21 cellular contexts compared by ENCODE assay signal in genomic region chr17:75824050-75824552, GRCh38. TPM values are rescaled to one million over a fixed set of nuclear protein-coding genes. Genes with fewer than 3 reads are reported as not detected.
DNase-seq lines count a peak whose midpoint lies in the region; ATAC-seq, FAIRE-seq and TF ChIP-seq lines count a peak whose summit lies in the region.
"Had no signal": no experiment of that assay in that cellular context is flagged by ENCODE, and none has a peak within 500 bp of the region (broad histone marks: within the 10 kb centered on the region; RNA-seq: fewer than 3 reads in every experiment).

No MANE protein-coding gene starts in this region.

- H4K8ac ChIP-seq in IMR-90 (ENCODE audit: low read depth in 2 of 2, low read length in 2 of 2): no peak overlapping the region

- TF ChIP-seq POLR2A in IMR-90 (IDR thresholded peaks at IDR 0.05; ENCODE audit: low read depth, low read length) (no peak), GM12891 (IDR thresholded peaks at IDR 0.05; ENCODE audit: low read depth, low read length) (no peak)

- H4K20me1 ChIP-seq in IMR-90 (ENCODE audit: insufficient read depth, low read length): no peaks in the 10 kb centered on the region

- 100% methylated on average over 3 of the region's 13 CpGs; no CpG with 5 or more reads in 1 of the 2 experiments for WGBS in IMR-90 (ENCODE audit: extremely low coverage in 2 of 2, insufficient read length in 1 of 2), 2 experiments

- no peak overlapping the region for H3K27ac ChIP-seq in IMR-90 (ENCODE audit: insufficient read depth, low read length)
- H3K27ac ChIP-seq: KMS-11 had no signal

- peaks cover 49% of the 10 kb centered on the region for H3K36me3 ChIP-seq in IMR-90 (ENCODE audit: control insufficient read depth, insufficient read depth, low read length)

- no peak for TF ChIP-seq CTCF in IMR-90 (conservative IDR thresholded peaks at IDR 0.05; ENCODE audit: low read depth, low read length)

- FAIRE-seq in GM12891 (lab: Jason Lieb, UNC): no peak
- FAIRE-seq: G401.6, H54 had no signal

- H2AK9ac ChIP-seq in IMR-90 (replicated peaks; ENCODE audit: low read depth, low read length, poor library complexity): peak overlapping the region; percentile 72

- H3K23ac ChIP-seq in IMR-90 (ENCODE audit: low read depth, low read length): no peak overlapping the region

- H2AK5ac ChIP-seq in IMR-90 (ENCODE audit: low read depth, low read length): no peak overlapping the region

- no peak overlapping the region for H2AFZ ChIP-seq in IMR-90 (replicated peaks; ENCODE audit: low read length, poor library complexity)

- no peak for TF ChIP-seq RAD21 in IMR-90 (IDR thresholded peaks at IDR 0.05; ENCODE audit: low read length)

- no peak overlapping the region for H3K9ac ChIP-seq in IMR-90 (ENCODE audit: low read depth, low read length)
- H3K9ac ChIP-seq: KMS-11 had no signal

- no TSS peak for BruUV-seq in IMR-90 (replicated peaks; lab: Mats Ljungman, UMichigan)

- H3K36me3 Mint-ChIP-seq in activated T-cell treated with anti-CD3 and anti-CD28 coated beads, Interleukin-2, amount 50 U/mL, for 24 hours (ENCODE audit: low read depth): peaks cover 76% of the 10 kb centered on the region
- H3K36me3 Mint-ChIP-seq in stimulated activated effector memory CD8-positive, alpha-beta T cell treated with anti-CD3 and anti-CD28 coated beads, Interleukin-12 subunit alpha, Interleukin-12 subunit beta, amount 100 ng/mL, for 72 hours: peaks cover 85% of the 10 kb centered on the region

- H3K4me3 ChIP-seq in IMR-90 (ENCODE audit: insufficient read depth, low read depth, low read length): no peak overlapping the region

- no peak overlapping the region for H3K18ac ChIP-seq in IMR-90 (ENCODE audit: low read depth, low read length)

- in situ Hi-C loops in IMR-90 (cut with MboI; ENCODE audit: low sequenced_read_pairs): no loop called here

- no peaks in the 10 kb centered on the region; the same call in 1 of the 2 replicates for H3K4me1 ChIP-seq in IMR-90 (ENCODE audit: control insufficient read depth, insufficient read depth, low read length)

- H3K27me3 Mint-ChIP-seq in activated T-cell treated with anti-CD3 and anti-CD28 coated beads, Interleukin-2, amount 50 U/mL, for 24 hours: no peaks in the 10 kb centered on the region
- H3K27me3 Mint-ChIP-seq: B cell had no signal

- no peak overlapping the region for H3K4me2 ChIP-seq in IMR-90 (ENCODE audit: low read depth, low read length)
- H3K4me2 ChIP-seq: KMS-11 had no signal

- no peak overlapping the region for H2BK20ac ChIP-seq in IMR-90 (ENCODE audit: low read depth, low read length)

- H3K9me1 ChIP-seq in IMR-90 (ENCODE audit: insufficient read depth, low read length): no peaks in the 10 kb centered on the region

- dilution Hi-C loops in IMR-90 (cut with HindIII; ENCODE audit: low sequenced_read_pairs, unreplicated experiment): no loop called here

- H3K27ac Mint-ChIP-seq in activated T-cell treated with anti-CD3 and anti-CD28 coated beads, Interleukin-2, amount 50 U/mL, for 24 hours: peak overlapping the region; percentile 40
- peak overlapping the region; percentile 88 for H3K27ac Mint-ChIP-seq in stimulated activated effector memory CD8-positive, alpha-beta T cell treated with anti-CD3 and anti-CD28 coated beads, Interleukin-12 subunit alpha, Interleukin-12 subunit beta, amount 100 ng/mL, for 72 hours
- H3K27ac Mint-ChIP-seq: B cell, HFFc6 had no signal

- H3K27me3 ChIP-seq in IMR-90 (ENCODE audit: control insufficient read depth, insufficient read depth, low read length): no peaks in the 10 kb centered on the region

- H2BK5ac ChIP-seq in IMR-90 (ENCODE audit: low read depth, low read length, poor library complexity, severe bottlenecking): no peak overlapping the region

- DNase-seq in activated T-cell treated with anti-CD3 and anti-CD28 coated beads, Interleukin-2, amount 50 U/mL, for 24 hours: no peak
- DNase-seq in activated T-cell treated with anti-CD3 and anti-CD28 coated beads, Interleukin-2, amount 50 U/mL, for 1 hour: no peak
- DNase-seq in IMR-90 (no peak), cerebellum (ENCODE audit: low spot score) (peak; percentile 73), AG08395 (ENCODE audit: low spot score) (no peak), GM12891 (ENCODE audit: insufficient read length, low spot score) (no peak), retina (no peak)
- no peak for DNase-seq in stimulated activated effector memory CD8-positive, alpha-beta T cell treated with anti-CD3 and anti-CD28 coated beads, Interleukin-12 subunit alpha, Interleukin-12 subunit beta, amount 100 ng/mL, for 72 hours (ENCODE audit: low spot score in 2 of 2)
- DNase-seq: 8988T, DMS 273 treated with DMSO at 0.1 percent for 48 hours, DND-41, HFFc6, MV-4-11, NCI-H1694 treated with DMSO at 0.1 percent for 48 hours, NCI-H2227 treated with DMSO at 0.1 percent for 48 hours, NCI-H524 had no signal

- H3K79me1 ChIP-seq in IMR-90 (ENCODE audit: low read depth in 1 of 2, low read length in 2 of 2): no peaks in the 10 kb centered on the region

- no peak overlapping the region for H3K14ac ChIP-seq in IMR-90 (replicated peaks; ENCODE audit: low read depth, low read length)

- H2BK15ac ChIP-seq in IMR-90 (ENCODE audit: low read depth, low read length): no peak overlapping the region

- H2BK120ac ChIP-seq in IMR-90 (ENCODE audit: low read depth, low read length): no peak overlapping the region

- H3K4ac ChIP-seq in IMR-90 (ENCODE audit: low read depth, low read length): no peak overlapping the region

- POLR2A ChIA-PET in IMR-90 (lab: Charles Lee; ENCODE audit: unreplicated experiment): no interaction called here

- H4K91ac ChIP-seq in IMR-90 (ENCODE audit: insufficient read depth, low read depth, low read length): no peak overlapping the region

- no peak for ATAC-seq in IMR-90 (ENCODE audit: low read depth)
- ATAC-seq in stimulated activated effector memory CD8-positive, alpha-beta T cell treated with anti-CD3 and anti-CD28 coated beads, Interleukin-12 subunit alpha, Interleukin-12 subunit beta, amount 100 ng/mL, for 72 hours: no peak

- H4K5ac ChIP-seq in IMR-90 (ENCODE audit: low read depth, low read length): no peak overlapping the region

- CTCF ChIA-PET in IMR-90 (lab: Yijun Ruan, JAX): no interaction called here

- H3K9me3 ChIP-seq in IMR-90 (ENCODE audit: control insufficient read depth, insufficient read depth, low read length): no peaks in the 10 kb centered on the region

- no peaks in the 10 kb centered on the region for H3K9me3 Mint-ChIP-seq in activated T-cell treated with anti-CD3 and anti-CD28 coated beads, Interleukin-2, amount 50 U/mL, for 24 hours
- no peaks in the 10 kb centered on the region for H3K9me3 Mint-ChIP-seq in stimulated activated effector memory CD8-positive, alpha-beta T cell treated with anti-CD3 and anti-CD28 coated beads, Interleukin-12 subunit alpha, Interleukin-12 subunit beta, amount 100 ng/mL, for 72 hours
- H3K9me3 Mint-ChIP-seq: HFFc6 had no signal

- peaks cover 38% of the 10 kb centered on the region for H3K4me1 Mint-ChIP-seq in activated T-cell treated with anti-CD3 and anti-CD28 coated beads, Interleukin-2, amount 50 U/mL, for 24 hours (ENCODE audit: low read depth)
- H3K4me1 Mint-ChIP-seq in stimulated activated effector memory CD8-positive, alpha-beta T cell treated with anti-CD3 and anti-CD28 coated beads, Interleukin-12 subunit alpha, Interleukin-12 subunit beta, amount 100 ng/mL, for 72 hours: peaks cover 29% of the 10 kb centered on the region

- no peak overlapping the region for H3K56ac ChIP-seq in IMR-90 (ENCODE audit: extremely low read depth, insufficient read depth, low read length)

- intact Hi-C loops in IMR-90 (cut with micrococcal nuclease): no loop called here

- H3K4me3 Mint-ChIP-seq in activated T-cell treated with anti-CD3 and anti-CD28 coated beads, Interleukin-2, amount 50 U/mL, for 24 hours: no peak overlapping the region
- H3K4me3 Mint-ChIP-seq in stimulated activated effector memory CD8-positive, alpha-beta T cell treated with anti-CD3 and anti-CD28 coated beads, Interleukin-12 subunit alpha, Interleukin-12 subunit beta, amount 100 ng/mL, for 72 hours: no peak overlapping the region
- H3K4me3 Mint-ChIP-seq: B cell, HFFc6 had no signal

TF ChIP-seq in GM12891, 5 proteins besides CTCF, POLR2A, EP300 and RAD21:
- TF ChIP-seq TAF1 (IDR thresholded peaks at IDR 0.05; ENCODE audit: low read depth, low read length): no peak
- TF ChIP-seq POU2F2 (IDR thresholded peaks at IDR 0.05; ENCODE audit: low read depth, low read length): no peak
- no peak for TF ChIP-seq SPI1 (IDR thresholded peaks at IDR 0.05; ENCODE audit: low read depth, low read length)
- TF ChIP-seq PAX5 (IDR thresholded peaks at IDR 0.05; ENCODE audit: insufficient read depth, low read length, severe bottlenecking): no peak
- TF ChIP-seq POLR2AphosphoS5 (IDR thresholded peaks at IDR 0.05; ENCODE audit: low read depth, low read length): no peak

RNA-seq across cellular contexts. Expression of gene UNC13D, which starts 20.1 kb away (rescaled TPM):
- total RNA-seq in IMR-90 (2012; rRNA removed) (under 0.01 TPM in 1 of 2 replicates, not detected in the other), cerebellum (1.6 TPM)
- 0.31 and 0.52 TPM in 2 replicates for polyA plus RNA-seq in IMR-90 (2012; rRNA removed)
- 0.14 and 1.0 TPM in 2 replicates for polyA plus RNA-seq in IMR-90 (2012; cell fraction: cytosol; rRNA removed)
- 2.1 and 4.2 TPM in 2 replicates for polyA plus RNA-seq in IMR-90 (2012; cell fraction: nucleus; rRNA removed; ENCODE audit: low replicate concordance)
- polyA plus RNA-seq in GM12891 (2012; ENCODE audit: low read depth, missing spikeins): 25.9 TPM
- total RNA-seq: RPMI7951 had no signal

RNA-seq across cellular contexts. Expression of gene WBP2, which starts 31.0 kb away (rescaled TPM):
- total RNA-seq in IMR-90 (2012; rRNA removed) (7.8 and 9.0 TPM in 2 replicates), cerebellum (26.0 TPM)
- polyA plus RNA-seq in IMR-90 (2012; rRNA removed): 35.5 and 36.7 TPM in 2 replicates
- 28.5 and 41.3 TPM in 2 replicates for polyA plus RNA-seq in IMR-90 (2012; cell fraction: cytosol; rRNA removed)
- 54.3 and 84.4 TPM in 2 replicates for polyA plus RNA-seq in IMR-90 (2012; cell fraction: nucleus; rRNA removed; ENCODE audit: low replicate concordance)
- 60.5 TPM for polyA plus RNA-seq in GM12891 (2012; ENCODE audit: low read depth, missing spikeins)

RNA-seq across cellular contexts. Expression of gene UNK, which starts 39.5 kb away (rescaled TPM):
- total RNA-seq in IMR-90 (2012; rRNA removed) (15.4 and 15.8 TPM in 2 replicates), cerebellum (72.0 TPM)
- polyA plus RNA-seq in IMR-90 (2012; rRNA removed): 16.9 and 17.3 TPM in 2 replicates
- 14.3 and 21.3 TPM in 2 replicates for polyA plus RNA-seq in IMR-90 (2012; cell fraction: cytosol; rRNA removed)
- polyA plus RNA-seq in IMR-90 (2012; cell fraction: nucleus; rRNA removed; ENCODE audit: low replicate concordance): 35.1 and 41.8 TPM in 2 replicates
- 20.3 TPM for polyA plus RNA-seq in GM12891 (2012; ENCODE audit: low read depth, missing spikeins)

RNA-seq across cellular contexts. Expression of gene TRIM47, which starts 54.3 kb away (rescaled TPM):
- total RNA-seq in IMR-90 (2012; rRNA removed) (1.4 TPM in 2 replicates), cerebellum (9.9 TPM)
- 7.2 and 7.5 TPM in 2 replicates for polyA plus RNA-seq in IMR-90 (2012; rRNA removed)
- polyA plus RNA-seq in IMR-90 (2012; cell fraction: cytosol; rRNA removed): 5.0 and 7.5 TPM in 2 replicates
- polyA plus RNA-seq in IMR-90 (2012; cell fraction: nucleus; rRNA removed; ENCODE audit: low replicate concordance): 9.3 and 15.7 TPM in 2 replicates
- 1.0 TPM for polyA plus RNA-seq in GM12891 (2012; ENCODE audit: low read depth, missing spikeins)

RNA-seq across cellular contexts. Expression of gene GALK1, which starts 59.1 kb away (rescaled TPM):
- total RNA-seq in IMR-90 (2012; rRNA removed): 18.9 and 21.9 TPM in 2 replicates
- polyA plus RNA-seq in IMR-90 (2012; rRNA removed): 19.9 and 28.7 TPM in 2 replicates
- polyA plus RNA-seq in IMR-90 (2012; cell fraction: cytosol; rRNA removed): 34.6 and 48.4 TPM in 2 replicates
- polyA plus RNA-seq in IMR-90 (2012; cell fraction: nucleus; rRNA removed; ENCODE audit: low replicate concordance): 51.9 and 143 TPM in 2 replicates
- total RNA-seq in cerebellum: 6.8 TPM
- 18.8 TPM for polyA plus RNA-seq in GM12891 (2012; ENCODE audit: low read depth, missing spikeins)
